Comparison of ENCODE assay signal across 33 cellular contexts in genomic region chr7:107158028-107158427, GRCh38. TPM values are rescaled to one million over a fixed set of nuclear protein-coding genes. Genes with fewer than 3 reads are reported as not detected.
DNase-seq lines count a peak whose midpoint lies in the region; ATAC-seq, FAIRE-seq and TF ChIP-seq lines count a peak whose summit lies in the region.
"Had no signal": no experiment of that assay in that cellular context is flagged by ENCODE, and none has a peak within 500 bp of the region (broad histone marks: within the 10 kb centered on the region; RNA-seq: fewer than 3 reads in every experiment).

No MANE protein-coding gene starts in this region.

- 71% methylated on average over 2 of the region's 2 CpGs for WGBS in K562 (ENCODE audit: insufficient coverage, low coverage, missing lambda C conversion rate)

- no peaks in the 10 kb centered on the region for H3K4me1 ChIP-seq in HEK293 (ENCODE audit: control insufficient read depth, insufficient read depth, low read length)
- H3K4me1 ChIP-seq in K562 (replicated peaks in 1 of 2; ENCODE audit: control insufficient read depth in 2 of 2, insufficient read depth in 2 of 2, low read length in 2 of 2) = no peaks in the 10 kb centered on the region
- no peaks in the 10 kb centered on the region for H3K4me1 ChIP-seq in Peyer's patch
- H3K4me1 ChIP-seq: A549; BE2C; BLaER1; BLaER1 treated with 17β-estradiol and CSF1 and Interleukin-3, amounts not matched to agents 10 nM and 100 nM; Caco-2 had no signal

- H3K27me3 Mint-ChIP-seq in activated CD4-positive, alpha-beta memory T cell treated with anti-CD3 and anti-CD28 coated beads, Interleukin-2, amount 10 ng/mL, durations not matched to agents 7 days and 5 days = peaks cover 3% of the 10 kb centered on the region
- H3K27me3 Mint-ChIP-seq: B cell; CD4-positive, alpha-beta T cell had no signal

- H3K36me3 Mint-ChIP-seq in activated CD4-positive, alpha-beta memory T cell treated with anti-CD3 and anti-CD28 coated beads, Interleukin-2, amount 10 ng/mL, durations not matched to agents 7 days and 5 days (ENCODE audit: low read depth) = no peaks in the 10 kb centered on the region
- H3K36me3 Mint-ChIP-seq: CD4-positive, alpha-beta memory T cell; CD4-positive, CD25-positive, alpha-beta regulatory T cell; CD8-positive, alpha-beta memory T cell; CD8-positive, alpha-beta T cell had no signal

- H3K4me1 Mint-ChIP-seq in activated CD4-positive, alpha-beta memory T cell treated with anti-CD3 and anti-CD28 coated beads, Interleukin-2, amount 10 ng/mL, durations not matched to agents 7 days and 5 days = no peaks in the 10 kb centered on the region
- H3K4me1 Mint-ChIP-seq: B cell; CD14-positive monocyte; CD4-positive, alpha-beta memory T cell; CD4-positive, CD25-positive, alpha-beta regulatory T cell; CD8-positive, alpha-beta memory T cell had no signal

- H3K4me3 ChIP-seq in HEK293 (ENCODE audit: low read depth, low read length) (no peak overlapping the region), K562 (no peak overlapping the region), Peyer's patch (no peak overlapping the region)
- H3K4me3 ChIP-seq: A549; BLaER1; BLaER1 treated with 17β-estradiol and CSF1 and Interleukin-3, amounts not matched to agents 10 nM and 100 nM had no signal

- H4K20me1 ChIP-seq in K562 (replicated peaks; ENCODE audit: control insufficient read depth, insufficient read depth, low read length) = no peaks in the 10 kb centered on the region
- H4K20me1 ChIP-seq: BLaER1; BLaER1 treated with 17β-estradiol and CSF1 and Interleukin-3, amounts not matched to agents 10 nM and 100 nM had no signal

- H3K36me3 ChIP-seq in HEK293 (ENCODE audit: control insufficient read depth in 2 of 2, insufficient read depth in 1 of 2, low read length in 2 of 2) (no peaks in the 10 kb centered on the region), K562 (ENCODE audit: control insufficient read depth, insufficient read depth, low read length) (peaks cover 80% of the 10 kb centered on the region), Peyer's patch (no peaks in the 10 kb centered on the region)
- H3K36me3 ChIP-seq: BE2C; BLaER1; BLaER1 treated with 17β-estradiol and CSF1 and Interleukin-3, amounts not matched to agents 10 nM and 100 nM had no signal

- POLR2A ChIA-PET in HEK293 (lab: Yijun Ruan, JAX) = no interaction called here
- POLR2A ChIA-PET in K562 (lab: Yijun Ruan, JAX) = no interaction called here
- POLR2A ChIA-PET in activated CD4-positive, alpha-beta memory T cell treated with anti-CD3 and anti-CD28 coated beads, Interleukin-2, amount 10 ng/mL, durations not matched to agents 7 days and 5 days (lab: Charles Lee) = no interaction called here

- in situ Hi-C loops in K562 (cut with MboI) = no loop called here

- DNase-seq in K562 (ENCODE audit: extremely low read depth in 1 of 4, low spot score in 3 of 4) = no peak
- DNase-seq in Peyer's patch = no peak
- DNase-seq in activated CD4-positive, alpha-beta memory T cell treated with anti-CD3 and anti-CD28 coated beads, Interleukin-2, amount 10 ng/mL, durations not matched to agents 7 days and 5 days = no peak
- DNase-seq: 8988T; ACHN; AML-193; BE2C; C1 segment of cervical spinal cord; Caco-2; Calu3; CD4-positive, alpha-beta memory T cell; CD4-positive, alpha-beta T cell; CD4-positive, CD25-positive, alpha-beta regulatory T cell; CD8-positive, alpha-beta memory T cell; CD8-positive, alpha-beta T cell; COR-L47; DMS 273 treated with DMSO at 0.1 percent for 48 hours; DMS153; DMS53; DMS79; DMS79 treated with DMSO at 0.1 percent for 48 hours; DND-41; EL had no signal

- H3K4me2 ChIP-seq in K562 (ENCODE audit: insufficient read depth, low read length) = no peak overlapping the region
- H3K4me2 ChIP-seq: A549; BLaER1; BLaER1 treated with 17β-estradiol and CSF1 and Interleukin-3, amounts not matched to agents 10 nM and 100 nM had no signal

- FAIRE-seq in K562 (lab: Jason Lieb, UNC) = no peak
- FAIRE-seq: A204.1, A549, D721Med had no signal

- no peak overlapping the region for H3K27ac Mint-ChIP-seq in activated CD4-positive, alpha-beta memory T cell treated with anti-CD3 and anti-CD28 coated beads, Interleukin-2, amount 10 ng/mL, durations not matched to agents 7 days and 5 days
- H3K27ac Mint-ChIP-seq: B cell; CD14-positive monocyte; CD4-positive, alpha-beta memory T cell; CD4-positive, alpha-beta T cell; CD4-positive, CD25-positive, alpha-beta regulatory T cell; CD8-positive, alpha-beta memory T cell; CD8-positive, alpha-beta T cell had no signal

- H3K9me1 ChIP-seq in K562 (ENCODE audit: control insufficient read depth, insufficient read depth, low read length) = no peaks in the 10 kb centered on the region

- H3K27me3 ChIP-seq in K562 (ENCODE audit: control insufficient read depth in 2 of 2, insufficient read depth in 2 of 2, low read length in 2 of 2) (no peaks in the 10 kb centered on the region), Peyer's patch (no peaks in the 10 kb centered on the region)
- H3K27me3 ChIP-seq: BE2C; BLaER1; BLaER1 treated with 17β-estradiol and CSF1 and Interleukin-3, amounts not matched to agents 10 nM and 100 nM had no signal

- no peak overlapping the region for H3K4me3 Mint-ChIP-seq in activated CD4-positive, alpha-beta memory T cell treated with anti-CD3 and anti-CD28 coated beads, Interleukin-2, amount 10 ng/mL, durations not matched to agents 7 days and 5 days
- H3K4me3 Mint-ChIP-seq: B cell; CD14-positive monocyte; CD4-positive, alpha-beta memory T cell; CD4-positive, alpha-beta T cell; CD4-positive, CD25-positive, alpha-beta regulatory T cell; CD8-positive, alpha-beta memory T cell; CD8-positive, alpha-beta T cell had no signal

- no peak for TF ChIP-seq POLR2A in K562 (conservative IDR thresholded peaks at IDR 0.05)
- no peak for TF ChIP-seq POLR2A in Peyer's patch (IDR thresholded peaks at IDR 0.05)

- intact Hi-C loops in K562 (cut with micrococcal nuclease) = no loop called here

- TF ChIP-seq EP300 in K562 (IDR thresholded peaks at IDR 0.05; ENCODE audit: low read length) = no peak

- no peak for TF ChIP-seq RAD21 in K562 (CRISPR knock-in tag; conservative IDR thresholded peaks at IDR 0.05 in 1 of 2, IDR thresholded peaks at IDR 0.05 in 1 of 2)

- TF ChIP-seq CTCF in HEK293 (tag by site-specific recombination; IDR thresholded peaks at IDR 0.05) = no peak
- TF ChIP-seq CTCF in K562 (IDR thresholded peaks at IDR 0.05 in 2 of 3, conservative IDR thresholded peaks at IDR 0.05 in 1 of 3; ENCODE audit: insufficient read depth in 2 of 3, low read depth in 1 of 3, low read length in 3 of 3) = no peak
- no peak for TF ChIP-seq CTCF in Peyer's patch (IDR thresholded peaks at IDR 0.05)

- H3K27ac ChIP-seq in HEK293 (ENCODE audit: extremely low read depth, low read depth, low read length) (no peak overlapping the region), K562 (ENCODE audit: extremely low read depth, low read depth, low read length) (no peak overlapping the region), Peyer's patch (no peak overlapping the region)
- H3K27ac ChIP-seq: 22Rv1; A549; BLaER1; BLaER1 treated with 17β-estradiol and CSF1 and Interleukin-3, amounts not matched to agents 10 nM and 100 nM; C4-2B had no signal

- BruUV-seq in K562 (replicated peaks; lab: Mats Ljungman, UMichigan) = no TSS peak

- no peak overlapping the region for H3K9ac ChIP-seq in K562 (ENCODE audit: insufficient read depth in 1 of 2, low read depth in 2 of 2, low read length in 2 of 2)
- H3K9ac ChIP-seq: BLaER1; BLaER1 treated with 17β-estradiol and CSF1 and Interleukin-3, amounts not matched to agents 10 nM and 100 nM had no signal

- ATAC-seq in K562 = no peak
- ATAC-seq: A549; CD8-positive, alpha-beta T cell had no signal

- H2AFZ ChIP-seq in K562 (ENCODE audit: low read depth, low read length) = no peak overlapping the region

- no peaks in the 10 kb centered on the region for H3K79me2 ChIP-seq in K562 (ENCODE audit: control insufficient read depth, insufficient read depth, low read length)

- CTCF ChIA-PET in HEK293 (lab: Yijun Ruan, JAX) (no interaction called here), K562 (lab: Yijun Ruan, JAX; ENCODE audit: low intra/inter-chr PET ratio) (interaction anchor here (0.6 kb wide), 1 partner anchor 1847 kb away, joined by 3 read pairs; no protein-coding TSS in a partner anchor)
- CTCF ChIA-PET in activated CD4-positive, alpha-beta memory T cell treated with anti-CD3 and anti-CD28 coated beads, Interleukin-2, amount 10 ng/mL, durations not matched to agents 7 days and 5 days (lab: Charles Lee) = no interaction called here

- no peaks in the 10 kb centered on the region for H3K9me3 Mint-ChIP-seq in activated CD4-positive, alpha-beta memory T cell treated with anti-CD3 and anti-CD28 coated beads, Interleukin-2, amount 10 ng/mL, durations not matched to agents 7 days and 5 days
- H3K9me3 Mint-ChIP-seq: CD14-positive monocyte; CD4-positive, alpha-beta T cell; CD8-positive, alpha-beta memory T cell; CD8-positive, alpha-beta T cell had no signal

- H3K9me3 ChIP-seq in HEK293 (ENCODE audit: control insufficient read depth, insufficient read depth, low read depth, low read length) (no peaks in the 10 kb centered on the region), K562 (replicated peaks; ENCODE audit: control insufficient read depth, insufficient read depth, low read depth, low read length) (no peaks in the 10 kb centered on the region), Peyer's patch (no peaks in the 10 kb centered on the region)
- H3K9me3 ChIP-seq: A549; BE2C; BLaER1; BLaER1 treated with 17β-estradiol and CSF1 and Interleukin-3, amounts not matched to agents 10 nM and 100 nM; Caco-2 had no signal

RNA-seq across cellular contexts. Expression of gene HBP1, which starts 10.8 kb away (rescaled TPM):
- 92.0 and 187 TPM in 2 replicates for total RNA-seq in K562 (2011; cell fraction: chromatin; rRNA removed; ENCODE audit: low replicate concordance)
- 33.9 and 45.5 TPM in 2 replicates for total RNA-seq in K562 (2011; cell fraction: nucleolus; rRNA removed)
- total RNA-seq in K562 (2011; cell fraction: nucleoplasm; rRNA removed) = 81.3 and 111 TPM in 2 replicates
- 21.2 and 22.6 TPM in 2 replicates for total RNA-seq in K562 (2014; rRNA removed)
- total RNA-seq in K562 (2014; rRNA removed; fragmentation: Illumina TruSeq; extraction: Trizol) = 31.5 and 41.4 TPM in 2 replicates
- total RNA-seq in K562 (2015; rRNA removed; fragmentation: Illumina TruSeq; extraction: Trizol) = 16.2 and 18.7 TPM in 2 replicates
- total RNA-seq in K562 (2021) = 22.9 and 27.0 TPM in 2 replicates
- 43.4 and 59.9 TPM in 2 replicates for polyA plus RNA-seq in K562 (2011; rRNA removed)
- polyA plus RNA-seq in K562 (2011; cell fraction: cytosol; rRNA removed) = 17.5 and 26.0 TPM in 2 replicates
- 35.1 and 41.0 TPM in 2 replicates for polyA plus RNA-seq in K562 (2011; cell fraction: nucleus; rRNA removed)
- 35.6 and 44.8 TPM in 2 replicates for polyA plus RNA-seq in K562 (2012)
- 24.1 and 30.7 TPM in 2 replicates for polyA plus RNA-seq in K562 (2014; fragmentation: Illumina TruSeq; extraction: Trizol)
- 10 to 100 TPM; 37.9 to 44.9 TPM for polyA plus RNA-seq in K562 (2014; fragmentation: Nextera tagmentation; extraction: Ambion mirVana)
- polyA plus RNA-seq in K562 (2014; rRNA removed) = 16.5 and 20.3 TPM in 2 replicates
- 90.1 and 96.8 TPM in 2 replicates for polyA minus RNA-seq in K562 (2011; rRNA and poly(A)+ RNA removed)
- 16.4 and 22.4 TPM in 2 replicates for polyA minus RNA-seq in K562 (2011; cell fraction: cytosol; rRNA and poly(A)+ RNA removed)
- polyA minus RNA-seq in K562 (2011; cell fraction: nucleus; rRNA and poly(A)+ RNA removed) = 35.4 and 48.2 TPM in 2 replicates
- total RNA-seq in Peyer's patch = 10 to 100 TPM; 57.6 to 67.7 (median 66.9) TPM
- total RNA-seq in activated CD4-positive, alpha-beta memory T cell treated with anti-CD3 and anti-CD28 coated beads, Interleukin-2, amount 10 ng/mL, durations not matched to agents 7 days and 5 days = 10 to 100 TPM; 44.0 to 45.5 TPM
